ENCODE assay signal across 8 cellular contexts in the genomic region with DNA sequence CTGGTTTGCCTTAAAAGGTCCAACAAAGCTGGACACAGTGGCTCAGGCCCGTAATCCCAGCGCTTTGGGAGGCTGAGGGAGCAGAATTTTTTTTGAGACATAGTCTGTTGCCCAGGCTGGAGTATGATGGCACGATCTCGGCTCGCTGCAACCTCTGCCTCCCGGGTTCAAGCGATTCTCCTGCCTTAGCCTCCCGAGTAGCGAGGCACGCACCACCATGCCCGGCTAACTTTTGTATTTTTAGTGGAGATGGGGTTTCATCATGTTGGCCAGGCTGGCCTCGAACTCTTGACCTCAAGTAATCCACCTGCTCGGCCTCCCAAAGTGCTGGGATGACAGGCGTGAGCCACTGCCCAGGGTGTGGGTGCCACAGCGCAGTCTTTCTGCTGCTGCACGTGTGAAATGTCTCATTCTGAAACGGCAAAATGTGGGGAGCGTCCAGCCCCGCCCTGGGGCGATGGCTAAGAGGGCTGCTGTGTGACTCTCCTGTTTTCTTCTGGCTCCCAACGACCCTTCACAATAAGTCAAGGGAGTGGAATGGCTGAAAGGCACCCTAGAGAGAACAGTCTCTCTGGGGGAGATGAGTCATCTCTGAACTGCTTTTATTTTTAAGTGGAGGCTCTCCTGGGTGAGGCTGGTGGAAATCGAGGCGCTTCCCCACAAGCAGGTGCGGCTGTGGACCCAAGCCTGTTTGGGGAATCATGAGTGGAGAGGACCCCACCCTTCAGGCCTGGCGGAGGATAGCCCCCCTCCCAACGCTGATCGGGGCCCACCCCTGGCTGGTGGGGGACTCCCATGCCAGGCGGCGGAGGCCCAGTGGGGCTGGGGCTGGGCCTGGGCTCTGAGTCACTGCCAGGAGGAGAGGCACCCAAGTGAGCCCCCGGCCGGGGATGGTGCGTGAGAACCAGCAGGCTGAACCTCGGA. TPM values are rescaled to one million over a fixed set of nuclear protein-coding genes. Genes with fewer than 3 reads are reported as not detected.
DNase-seq lines count a peak whose midpoint lies in the region; ATAC-seq and TF ChIP-seq lines count a peak whose summit lies in the region.

No MANE protein-coding gene starts in this region.

- no peak overlapping the region for H3K27ac ChIP-seq in stomach

- H3K9me3 ChIP-seq in adipocyte (ENCODE audit: control insufficient read depth, low read length) = peaks cover 8% of the 10 kb centered on the region
- peaks cover 0 to 8% (median 0%) of the 10 kb centered on the region in 4 donors for H3K9me3 ChIP-seq in stomach

- intact Hi-C loops in stomach (cut with DNase I; ENCODE audit: low total_unique reads) = no loop called here

- 74 to 83% (median 82%) methylated on average over 25 to 33 of the region's 33 CpGs for WGBS in stomach, 5 donors

- DNase-seq in activated CD8-positive, alpha-beta memory T cell treated with anti-CD3 and anti-CD28 coated beads for 24 hours = peak; percentile 81
- no peak for DNase-seq in activated CD8-positive, alpha-beta memory T cell treated with anti-CD3 and anti-CD28 coated beads, Interleukin-2, amount 50 U/mL, for 4 hours
- peak; percentile 19 for DNase-seq in LHCN-M2 (ENCODE audit: low read depth)
- peak; percentile 27 for DNase-seq in adipocyte (ENCODE audit: low read depth)
- DNase-seq in stimulated activated naive CD8-positive, alpha-beta T cell treated with anti-CD3 and anti-CD28 coated beads, Interleukin-15, Interleukin-2, amounts not matched to agents 100 U/mL and 50 U/mL, for 24 hours = peak; percentile 69
- DNase-seq in stomach = no peak
- no peak for DNase-seq in epidermal melanocyte (ENCODE audit: insufficient read length, low spot score)

- ATAC-seq in GM21825 (IDR thresholded peaks at IDR 0.05; ENCODE audit: unreplicated experiment) = peak; percentile 70
- ATAC-seq in stimulated activated naive CD8-positive, alpha-beta T cell treated with anti-CD3 and anti-CD28 coated beads, Interleukin-15, Interleukin-2, amounts not matched to agents 100 U/mL and 50 U/mL, for 24 hours = peak; percentile 86

- no peak for TF ChIP-seq POLR2A in stomach (IDR thresholded peaks at IDR 0.05)

- H3K9ac ChIP-seq in adipocyte (ENCODE audit: low read length) = no peak overlapping the region

- H3K4me1 ChIP-seq in adipocyte (ENCODE audit: control insufficient read depth, insufficient read depth, low read length) = peaks cover 10% of the 10 kb centered on the region
- H3K4me1 ChIP-seq in stomach = peaks cover 0 to 16% (median 0%) of the 10 kb centered on the region in 4 donors

- H3K4me3 ChIP-seq in adipocyte (ENCODE audit: low read length) (no peak overlapping the region), stomach (no peak overlapping the region)

- H3K36me3 ChIP-seq in adipocyte (ENCODE audit: control insufficient read depth, insufficient read depth, low read length, severe bottlenecking) (no peaks in the 10 kb centered on the region), stomach (peaks cover 0 to 32% (median 10%) of the 10 kb centered on the region in 4 donors)

- TF ChIP-seq EP300 in stomach (IDR thresholded peaks at IDR 0.05) = no peak

- TF ChIP-seq CTCF in stomach (IDR thresholded peaks at IDR 0.05) = no peak

- H3K27me3 ChIP-seq in adipocyte (replicated peaks; ENCODE audit: control insufficient read depth, insufficient read depth, low read length) (peaks cover 4% of the 10 kb centered on the region), stomach (no peaks in the 10 kb centered on the region)

RNA-seq across cellular contexts. Expression of gene ADAP1, which starts 18.1 kb away (rescaled TPM):
- total RNA-seq in LHCN-M2 (2014; rRNA removed) (0.19 and 0.57 TPM in 2 replicates), stomach (100 to 1,000 TPM in 1 of 5 donors, 10 to 100 TPM in 2, 1 to 10 TPM in 2; 2.2 to 169 (median 18.5) TPM)
- polyA plus RNA-seq in LHCN-M2 (2012) = 0.91 TPM
- polyA plus RNA-seq in stomach = 10 to 100 TPM; 16.0 to 30.5 (median 29.4) TPM

RNA-seq across cellular contexts. Expression of gene COX19, which starts 39.0 kb away (rescaled TPM):
- total RNA-seq in LHCN-M2 (2014; rRNA removed) (6.5 TPM in 2 replicates), stomach (10 to 100 TPM in 3 of 5 donors, 1 to 10 TPM in 2; 2.3 to 26.6 (median 14.2) TPM)
- polyA plus RNA-seq in LHCN-M2 (2012) = 4.7 TPM
- polyA plus RNA-seq in stomach = 1 to 10 TPM; 3.9 to 6.5 (median 5.5) TPM

RNA-seq across cellular contexts. Expression of gene CYP2W1, which starts 46.6 kb away (rescaled TPM):
- total RNA-seq in LHCN-M2 (2014; rRNA removed) (0.06 TPM in 1 of 2 replicates, not detected in the other), stomach (1 to 10 TPM in 1 of 5 donors, not detected in 4; 7.0 TPM)
- not detected for polyA plus RNA-seq in LHCN-M2 (2012)
- under 1 TPM in 2 of 3 donors, not detected in 1; 0.31 to 0.65 TPM for polyA plus RNA-seq in stomach

Comparison
In these comparisons a context has a peak if more than half of its experiments do, and no peak if none do; other contexts are left out.
1. DNase-seq: peak in activated CD8-positive, alpha-beta memory T cell treated with anti-CD3 and anti-CD28 coated beads for 24 hours (single experiment), LHCN-M2 (single experiment), adipocyte (single experiment) and stimulated activated naive CD8-positive, alpha-beta T cell treated with anti-CD3 and anti-CD28 coated beads, Interleukin-15, Interleukin-2, amounts not matched to agents 100 U/mL and 50 U/mL, for 24 hours (single experiment); none in activated CD8-positive, alpha-beta memory T cell treated with anti-CD3 and anti-CD28 coated beads, Interleukin-2, amount 50 U/mL, for 4 hours (single experiment), stomach (single experiment) and epidermal melanocyte (single experiment).